In genomic region chr17:46265972-46266655, GRCh38 we compare ENCODE assay signal across 8 cellular contexts. TPM values are rescaled to one million over a fixed set of nuclear protein-coding genes. Genes with fewer than 3 reads are reported as not detected.
DNase-seq lines count a peak whose midpoint lies in the region; ATAC-seq lines count a peak whose summit lies in the region.
"Not testable (repeated sequence)": the region's sequence is repeated elsewhere in the genome, so short reads cannot be mapped to it uniquely, and the experiment has no call there.

No MANE protein-coding gene starts in this region.

- peak overlapping the region; percentile 79 to 82 for H3K9ac ChIP-seq in mucosa of rectum (ENCODE audit: low read depth in 1 of 2, low read length in 2 of 2)

- ATAC-seq in GM18870 (IDR thresholded peaks at IDR 0.05; ENCODE audit: unreplicated experiment) (peak; percentile 21), left cardiac atrium (peak; percentile 4 to 17)

- POLR2A ChIA-PET in activated CD4-positive, alpha-beta memory T cell treated with anti-CD3 and anti-CD28 coated beads for 36 hours (lab: Charles Lee), result interaction anchor here (1.4 to 2.0 kb wide), 3 partner anchors 73 to 684 kb away, joined by 3 to 8 read pairs (median 3); partner anchors contain the start of gene KANSL1

- not testable (repeated sequence) for H3K36me3 ChIP-seq in KOPT-K1 (ENCODE audit: insufficient read depth, low read length); mucosa of rectum (ENCODE audit: control insufficient read depth in 2 of 2, insufficient read depth in 2 of 2, low read length in 2 of 2)

- not testable (repeated sequence) for H3K9me3 ChIP-seq in KOPT-K1 (ENCODE audit: insufficient read depth, low read length, poor library complexity, severe bottlenecking); mucosa of rectum (ENCODE audit: control insufficient read depth in 2 of 2, low read length in 2 of 2)

- H3K27me3 Mint-ChIP-seq in activated CD4-positive, alpha-beta memory T cell treated with anti-CD3 and anti-CD28 coated beads for 36 hours, result peaks cover 15% of the 10 kb centered on the region

- H3K4me3 Mint-ChIP-seq in activated CD4-positive, alpha-beta memory T cell treated with anti-CD3 and anti-CD28 coated beads for 36 hours, result peak overlapping the region; percentile 79

- H3K4me3 ChIP-seq in mucosa of rectum (ENCODE audit: low read length in 2 of 2), result peak overlapping the region; percentile 81 to 98

- DNase-seq in AG20443 (ENCODE audit: low spot score), result peak; percentile 44
- peak; percentile 27 for DNase-seq in activated CD4-positive, alpha-beta memory T cell treated with anti-CD3 and anti-CD28 coated beads for 36 hours
- not testable (repeated sequence) for DNase-seq in left cardiac atrium
- DNase-seq in stimulated activated CD4-positive, alpha-beta T cell treated with anti-CD3 and anti-CD28 coated beads, Interleukin-2, amount 100 ng/mL, for 24 hours, result peak; percentile 11 to 34

- H3K9me3 Mint-ChIP-seq in activated CD4-positive, alpha-beta memory T cell treated with anti-CD3 and anti-CD28 coated beads for 36 hours, result not testable (repeated sequence)

- H3K36me3 Mint-ChIP-seq in activated CD4-positive, alpha-beta memory T cell treated with anti-CD3 and anti-CD28 coated beads for 36 hours, result not testable (repeated sequence)

- H3K4me1 ChIP-seq in mucosa of rectum (ENCODE audit: control insufficient read depth in 2 of 2, insufficient read depth in 2 of 2, low read length in 2 of 2), result peaks cover 21 to 23% of the 10 kb centered on the region in 2 donors

- peak overlapping the region; percentile 25 for H3K27ac Mint-ChIP-seq in activated CD4-positive, alpha-beta memory T cell treated with anti-CD3 and anti-CD28 coated beads for 36 hours

- peaks cover 29% of the 10 kb centered on the region for H3K4me1 Mint-ChIP-seq in activated CD4-positive, alpha-beta memory T cell treated with anti-CD3 and anti-CD28 coated beads for 36 hours (ENCODE audit: low read depth)

- H3K27ac ChIP-seq in KOPT-K1 (ENCODE audit: low read depth, low read length, poor library complexity, severe bottlenecking) (peak overlapping the region; percentile 24), cingulate gyrus (ENCODE audit: low read depth, low read length) (peak overlapping the region; percentile 91), mucosa of rectum (ENCODE audit: low read depth in 2 of 2, low read length in 2 of 2) (peak overlapping the region; percentile 76 to 86)

- CTCF ChIA-PET in activated CD4-positive, alpha-beta memory T cell treated with anti-CD3 and anti-CD28 coated beads for 36 hours (lab: Charles Lee), result interaction anchor here (0.6 kb wide), 1 partner anchor 124 kb away, joined by 3 read pairs; no protein-coding TSS in a partner anchor

- intact Hi-C loops in activated CD4-positive, alpha-beta memory T cell treated with anti-CD3 and anti-CD28 coated beads for 36 hours (cut with micrococcal nuclease), result loop anchor here (2.0 kb wide), 2 partner anchors 17 to 71 kb away; no protein-coding TSS in a partner anchor
- intact Hi-C loops in left cardiac atrium (cut with DNase I), result loop anchor here in 1 of 2 donors (10.0 kb wide), 1 partner anchor 261 kb away; no protein-coding TSS in a partner anchor

- peaks cover 0 to 15% of the 10 kb centered on the region in 2 donors for H3K27me3 ChIP-seq in mucosa of rectum (ENCODE audit: control insufficient read depth in 2 of 2, insufficient read depth in 2 of 2, low read length in 2 of 2)

RNA-seq across cellular contexts. Expression of gene LRRC37A, which starts 28.8 kb away (rescaled TPM):
- total RNA-seq in activated CD4-positive, alpha-beta memory T cell treated with anti-CD3 and anti-CD28 coated beads for 36 hours, result 1 to 10 TPM; 2.0 to 4.1 TPM
- 1 to 10 TPM; 1.5 to 2.4 TPM for total RNA-seq in left cardiac atrium

Comparison
In these comparisons a context has a peak if more than half of its experiments do, and no peak if none do; other contexts are left out.
1. H3K27ac ChIP-seq: peak in every context shown above with its lines; median percentile 91 in cingulate gyrus; 81 in mucosa of rectum; 24 in KOPT-K1.